26 cellular contexts compared by ENCODE assay signal in the genomic region with DNA sequence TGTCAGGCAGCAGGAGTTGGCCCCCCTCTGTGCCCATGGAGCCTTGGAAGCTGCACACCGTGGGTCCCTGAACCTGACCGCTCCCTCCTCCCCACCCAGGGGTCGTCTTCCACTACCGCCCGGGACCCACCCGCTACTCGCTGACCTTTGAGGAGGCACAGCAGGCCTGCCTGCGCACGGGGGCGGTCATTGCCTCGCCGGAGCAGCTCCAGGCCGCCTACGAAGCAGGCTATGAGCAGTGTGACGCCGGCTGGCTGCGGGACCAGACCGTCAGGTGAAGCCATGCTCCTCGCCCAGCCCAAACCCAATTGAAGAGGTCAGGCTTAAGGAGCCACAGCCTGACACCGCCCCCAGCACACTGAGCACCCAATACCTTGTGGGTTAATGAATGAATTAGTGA. TPM values are rescaled to one million over a fixed set of nuclear protein-coding genes. Genes with fewer than 3 reads are reported as not detected.
"Had no signal": no experiment of that assay in that cellular context is flagged by ENCODE, and none has a peak within 500 bp of the region (broad histone marks: within the 10 kb centered on the region; RNA-seq: fewer than 3 reads in every experiment).

No MANE protein-coding gene starts in this region.

- H3K4me1 ChIP-seq: left lung, lower lobe of right lung, neural progenitor cell, right atrium auricular region, right lobe of liver, tibial nerve, uterus had no signal

- DNase-seq: hippocampal formation; kidney; left colon; lower lobe of right lung; mammary epithelial cell; mesenchymal stem cell; naive thymus-derived CD8-positive, alpha-beta T cell; ovary; right lobe of liver; stimulated activated CD4-positive, alpha-beta T cell treated with anti-CD3 and anti-CD28 coated beads, Interleukin-1b, Interleukin-23, amount 100 ng/mL, for 48 hours; stimulated activated CD4-positive, alpha-beta T cell treated with anti-CD3 and anti-CD28 coated beads, Interleukin-2, amount 100 ng/mL, for 48 hours; stimulated activated CD4-positive, alpha-beta T cell treated with anti-CD3 and anti-CD28 coated beads, Interleukin-4, amount 100 ng/mL, for 4 hours; stimulated activated CD8-positive, alpha-beta memory T cell treated with anti-CD3 and anti-CD28 coated beads, Interleukin-4, amount 100 ng/mL, for 48 hours; stimulated activated naive CD4-positive, alpha-beta T cell treated with Interleukin-2 at 50 U/mL for 16 hours; stimulated activated naive CD8-positive, alpha-beta T cell treated with anti-CD3 and anti-CD28 coated beads, Interleukin-15, amount 100 ng/mL, for 72 hours; substantia nigra; uterus had no signal

- H3K27ac ChIP-seq: left lung, lower lobe of right lung, neural progenitor cell, ovary, right atrium auricular region, right lobe of liver, tibial nerve, uterus had no signal

- H3K27me3 ChIP-seq: neural progenitor cell, ovary, right atrium auricular region, right lobe of liver, tibial nerve, uterus had no signal

- H3K27ac Mint-ChIP-seq: naive thymus-derived CD8-positive, alpha-beta T cell; neural progenitor cell; progenitor cell of endocrine pancreas; stimulated activated memory B cell treated with anti-CD40 and anti-IgM and Interleukin-4, amounts not matched to agents 10 μg/mL and 1 μg/mL and 100 μg/mL, for 72 hours; type B pancreatic cell had no signal

- H3K9me3 Mint-ChIP-seq: neural progenitor cell; stimulated activated memory B cell treated with anti-CD40 and anti-IgM and Interleukin-4, amounts not matched to agents 10 μg/mL and 1 μg/mL and 100 μg/mL, for 72 hours; stimulated activated naive CD8-positive, alpha-beta T cell treated with anti-CD3 and anti-CD28 coated beads, Interleukin-15, amount 100 ng/mL, for 72 hours; type B pancreatic cell had no signal

- H3K4me2 ChIP-seq: neural progenitor cell, smooth muscle cell had no signal

- H3K4me3 Mint-ChIP-seq: naive thymus-derived CD8-positive, alpha-beta T cell; neural progenitor cell; stimulated activated memory B cell treated with anti-CD40 and anti-IgM and Interleukin-4, amounts not matched to agents 10 μg/mL and 1 μg/mL and 100 μg/mL, for 72 hours; stimulated activated naive CD8-positive, alpha-beta T cell treated with anti-CD3 and anti-CD28 coated beads, Interleukin-15, amount 100 ng/mL, for 72 hours; type B pancreatic cell had no signal

- H3K27me3 Mint-ChIP-seq: progenitor cell of endocrine pancreas had no signal

- ATAC-seq: left colon; left lung; lower lobe of right lung; naive thymus-derived CD8-positive, alpha-beta T cell; right lobe of liver; stimulated activated memory B cell treated with anti-CD40 and anti-IgM and Interleukin-4, amounts not matched to agents 10 μg/mL and 1 μg/mL and 100 μg/mL, for 72 hours; stimulated activated naive CD8-positive, alpha-beta T cell treated with anti-CD3 and anti-CD28 coated beads, Interleukin-15, amount 100 ng/mL, for 72 hours had no signal

- H3K9me3 ChIP-seq: left lung, lower lobe of right lung, ovary, right atrium auricular region, right lobe of liver, tibial nerve, uterus had no signal

- H3K4me1 Mint-ChIP-seq: neural progenitor cell had no signal

- H2AFZ ChIP-seq: neural progenitor cell had no signal

- H3K4me3 ChIP-seq: left lung, lower lobe of right lung, neural progenitor cell, ovary, right atrium auricular region, right lobe of liver, smooth muscle cell, tibial nerve, uterus had no signal

- H3K36me3 Mint-ChIP-seq: neural progenitor cell; stimulated activated memory B cell treated with anti-CD40 and anti-IgM and Interleukin-4, amounts not matched to agents 10 μg/mL and 1 μg/mL and 100 μg/mL, for 72 hours; type B pancreatic cell had no signal

- H3K36me3 ChIP-seq: left lung, lower lobe of right lung, neural progenitor cell, ovary, right atrium auricular region, right lobe of liver, tibial nerve, uterus had no signal

RNA-seq across cellular contexts. Expression of a gene that starts 43.9 kb away (rescaled TPM):
- total RNA-seq: naive thymus-derived CD8-positive, alpha-beta T cell; pulmonary artery endothelial cell; smooth muscle cell had no signal
- polyA plus RNA-seq: smooth muscle cell had no signal
